ENCODE assay signal across 7 cellular contexts in genomic region chr12:55746147-55746912, GRCh38. TPM values are rescaled to one million over a fixed set of nuclear protein-coding genes. Genes with fewer than 3 reads are reported as not detected.
DNase-seq lines count a peak whose midpoint lies in the region; TF ChIP-seq lines count a peak whose summit lies in the region.
"Had no signal": no experiment of that assay in that cellular context is flagged by ENCODE, and none has a peak within 500 bp of the region (broad histone marks: within the 10 kb centered on the region; RNA-seq: fewer than 3 reads in every experiment).

No MANE protein-coding gene starts in this region.

- H3K4me3 ChIP-seq in breast epithelium, result peak overlapping the region in 1 of 3 donors; percentile 48
- H3K4me3 ChIP-seq in esophagus muscularis mucosa, result peak overlapping the region in 2 of 4 donors; percentile 8 to 18
- no peak overlapping the region for H3K4me3 ChIP-seq in thyroid gland (replicated peaks in 1 of 3)

- no peak for DNase-seq in breast epithelium (ENCODE audit: low spot score in 2 of 2)
- DNase-seq in MCF 10A (ENCODE audit: unreplicated experiment), result no peak
- DNase-seq in esophagus muscularis mucosa (ENCODE audit: extremely low spot score), result no peak
- DNase-seq in thyroid gland, result no peak
- DNase-seq in substantia nigra (lab: John Stamatoyannopoulos, UW), result no peak
- DNase-seq in HuH-7 (ENCODE audit: low spot score), result no peak
- DNase-seq: dermis blood vessel endothelial cell had no signal

- peaks cover 3 to 4% of the 10 kb centered on the region in 2 donors for H3K4me1 ChIP-seq in breast epithelium
- peaks cover 23 to 50% (median 40%) of the 10 kb centered on the region in 4 donors for H3K4me1 ChIP-seq in esophagus muscularis mucosa
- H3K4me1 ChIP-seq in thyroid gland, result peaks cover 25 to 34% of the 10 kb centered on the region in 2 donors

- 50% methylated on average over 4 of the region's 4 CpGs for WGBS in esophagus muscularis mucosa
- 39 to 44% methylated on average over 4 of the region's 4 CpGs for WGBS in thyroid gland, 2 donors

- no peak overlapping the region for H3K27ac Mint-ChIP-seq in MCF 10A (ENCODE audit: low read depth, unreplicated experiment)

- TF ChIP-seq POLR2A in breast epithelium (IDR thresholded peaks at IDR 0.05) (no peak), esophagus muscularis mucosa (IDR thresholded peaks at IDR 0.05; ENCODE audit: low read depth) (no peak), thyroid gland (IDR thresholded peaks at IDR 0.05) (no peak)

- no peak overlapping the region for H3K4me3 Mint-ChIP-seq in MCF 10A (ENCODE audit: unreplicated experiment)

- POLR2A ChIA-PET in MCF 10A (lab: Yijun Ruan, JAX), result interaction anchor here (0.5 to 2.7 kb wide), 5 partner anchors 8 to 1466 kb away, joined by 3 to 14 read pairs (median 3); partner anchors contain the start of genes CBX5, ORMDL2 and SARNP

- intact Hi-C loops in breast epithelium (cut with DNase I; ENCODE audit: low total_unique reads) (no loop called here), MCF 10A (cut with micrococcal nuclease) (no loop called here), esophagus muscularis mucosa (cut with DNase I) (loop anchor here (5.0 to 10.0 kb wide), 2 partner anchors 51 to 288 kb away; no protein-coding TSS in a partner anchor), thyroid gland (cut with DNase I) (no loop called here)

- CTCF ChIA-PET in MCF 10A (lab: Yijun Ruan, JAX), result interaction anchor here (0.5 to 3.8 kb wide), 8 partner anchors 8 to 584 kb away, joined by 3 to 36 read pairs (median 4); partner anchors contain the start of gene CD63

- TF ChIP-seq CTCF in breast epithelium (IDR thresholded peaks at IDR 0.05) (no peak), MCF 10A (IDR thresholded peaks at IDR 0.05; ENCODE audit: unreplicated experiment) (no peak), esophagus muscularis mucosa (IDR thresholded peaks at IDR 0.05) (no peak), thyroid gland (IDR thresholded peaks at IDR 0.05) (no peak)

- H3K36me3 ChIP-seq in breast epithelium (no peaks in the 10 kb centered on the region), esophagus muscularis mucosa (peaks cover 0 to 21% (median 9%) of the 10 kb centered on the region in 4 donors), thyroid gland (no peaks in the 10 kb centered on the region)

- peaks cover 30% of the 10 kb centered on the region for H3K36me3 Mint-ChIP-seq in MCF 10A (ENCODE audit: insufficient read depth, unreplicated experiment)

- peaks cover 23% of the 10 kb centered on the region for H3K4me1 Mint-ChIP-seq in MCF 10A (ENCODE audit: insufficient read depth, unreplicated experiment)

- H3K27me3 ChIP-seq in breast epithelium (no peaks in the 10 kb centered on the region), esophagus muscularis mucosa (no peaks in the 10 kb centered on the region), thyroid gland (no peaks in the 10 kb centered on the region)

- TF ChIP-seq EP300 in esophagus muscularis mucosa (IDR thresholded peaks at IDR 0.05), result no peak

- H3K9me3 Mint-ChIP-seq in MCF 10A (ENCODE audit: unreplicated experiment), result no peaks in the 10 kb centered on the region

- BruUV-seq in MCF 10A (replicated peaks; lab: Mats Ljungman, UMichigan), result no TSS peak

- peaks cover 17% of the 10 kb centered on the region for H3K27me3 Mint-ChIP-seq in MCF 10A (ENCODE audit: insufficient read depth, unreplicated experiment)

- no peaks in the 10 kb centered on the region for H3K9me3 ChIP-seq in breast epithelium
- no peaks in the 10 kb centered on the region for H3K9me3 ChIP-seq in esophagus muscularis mucosa
- H3K9me3 ChIP-seq in thyroid gland, result no peaks in the 10 kb centered on the region

- H3K27ac ChIP-seq in breast epithelium, result peak overlapping the region; percentile 55 to 72
- H3K27ac ChIP-seq in esophagus muscularis mucosa (replicated peaks in 1 of 4), result peak overlapping the region in 3 of 4 donors; percentile 38 to 75 (median 50)
- H3K27ac ChIP-seq in thyroid gland, result peak overlapping the region in 2 of 3 donors; percentile 33 to 49
- no peak overlapping the region for H3K27ac ChIP-seq in substantia nigra (ENCODE audit: low read depth, low read length, poor library complexity, severe bottlenecking)

RNA-seq across cellular contexts. Expression of gene GDF11, which starts 3.4 kb away (rescaled TPM):
- 1 to 10 TPM in 1 of 3 donors, under 1 TPM in 2; 0.64 to 1.6 (median 0.88) TPM for total RNA-seq in breast epithelium
- 1.9 TPM in 2 replicates for total RNA-seq in MCF 10A (2022)
- total RNA-seq in esophagus muscularis mucosa, result 1 to 10 TPM; 1.7 to 9.0 (median 4.9) TPM
- 1 to 10 TPM; 4.8 to 7.5 (median 6.7) TPM for total RNA-seq in thyroid gland

RNA-seq across cellular contexts. Expression of gene CD63, which starts 17.5 kb away (rescaled TPM):
- 100 to 1,000 TPM; 540 to 910 (median 777) TPM for total RNA-seq in breast epithelium
- 552 and 724 TPM in 2 replicates for total RNA-seq in MCF 10A (2022)
- 1,000 to 10,000 TPM in 1 of 4 donors, 100 to 1,000 TPM in 3; 742 to 1,177 (median 845) TPM for total RNA-seq in esophagus muscularis mucosa
- total RNA-seq in thyroid gland, result 1,000 to 10,000 TPM in 3 of 4 donors, 100 to 1,000 TPM in 1; 683 to 1,145 (median 1,122) TPM

RNA-seq across cellular contexts. Expression of gene RDH5, which starts 26.1 kb away (rescaled TPM):
- total RNA-seq in breast epithelium, result 10 to 100 TPM; 18.9 to 90.9 (median 21.6) TPM
- total RNA-seq in MCF 10A (2022), result 2.5 and 3.9 TPM in 2 replicates
- 10 to 100 TPM; 13.8 to 23.0 (median 17.2) TPM for total RNA-seq in esophagus muscularis mucosa
- 1 to 10 TPM in 3 of 4 donors, under 1 TPM in 1; 0.94 to 9.7 (median 6.8) TPM for total RNA-seq in thyroid gland

RNA-seq across cellular contexts. Expression of gene BLOC1S1, which starts 30.5 kb away (rescaled TPM):
- total RNA-seq in breast epithelium (100 to 1,000 TPM; 141 to 238 (median 162) TPM), MCF 10A (2022) (75.8 and 84.3 TPM in 2 replicates), esophagus muscularis mucosa (100 to 1,000 TPM; 159 to 253 (median 196) TPM), thyroid gland (100 to 1,000 TPM; 117 to 440 (median 246) TPM)

RNA-seq across cellular contexts. Expression of gene ITGA7, which starts 38.6 kb away (rescaled TPM):
- 100 to 1,000 TPM in 1 of 3 donors, 10 to 100 TPM in 2; 20.5 to 190 (median 33.1) TPM for total RNA-seq in breast epithelium
- 2.1 and 3.0 TPM in 2 replicates for total RNA-seq in MCF 10A (2022)
- total RNA-seq in esophagus muscularis mucosa, result 100 to 1,000 TPM; 155 to 245 (median 218) TPM
- total RNA-seq in thyroid gland, result 10 to 100 TPM in 2 of 4 donors, 1 to 10 TPM in 2; 7.9 to 16.9 (median 9.8) TPM
